Comparison of ENCODE assay signal across 24 cellular contexts in genomic region chr1:212010004-212010403, GRCh38. TPM values are rescaled to one million over a fixed set of nuclear protein-coding genes. Genes with fewer than 3 reads are reported as not detected.
DNase-seq lines count a peak whose midpoint lies in the region; ATAC-seq, FAIRE-seq and TF ChIP-seq lines count a peak whose summit lies in the region.
"Had no signal": no experiment of that assay in that cellular context is flagged by ENCODE, and none has a peak within 500 bp of the region (broad histone marks: within the 10 kb centered on the region; RNA-seq: fewer than 3 reads in every experiment).

No MANE protein-coding gene starts in this region.

- no peak; the same call in 2 of the 3 replicates for ATAC-seq in HepG2
- no peak for ATAC-seq in HG02642 (IDR thresholded peaks at IDR 0.05; ENCODE audit: poor library complexity, unreplicated experiment)
- ATAC-seq: A549 had no signal

- H3K79me2 ChIP-seq in HepG2 (ENCODE audit: insufficient read depth, low read length) = no peaks in the 10 kb centered on the region

- no peak overlapping the region for H3K4me3 ChIP-seq in HepG2 (replicated peaks in 1 of 3; ENCODE audit: insufficient read depth in 1 of 3, low read depth in 2 of 3, low read length in 3 of 3)
- H3K4me3 ChIP-seq: A549, SK-N-MC had no signal

- peaks cover 4 to 30% of the 10 kb centered on the region in 2 experiments for H3K36me3 ChIP-seq in HepG2 (replicated peaks in 1 of 2; ENCODE audit: control insufficient read depth in 1 of 2, insufficient read depth in 2 of 2, low read length in 2 of 2)

- in situ Hi-C loops in HepG2 (cut with HindIII; ENCODE audit: extremely low pct_ligation_motif_present, low pct_unique_long_range_greater_than_20kb) = no loop called here

- H3K27me3 ChIP-seq in HepG2 (ENCODE audit: control insufficient read depth in 1 of 2, insufficient read depth in 2 of 2, low read length in 2 of 2) = no peaks in the 10 kb centered on the region
- H3K27me3 ChIP-seq: BE2C had no signal

- no peak overlapping the region for H2AFZ ChIP-seq in HepG2 (ENCODE audit: low read length)

- no peak overlapping the region for H3K9ac ChIP-seq in HepG2 (ENCODE audit: insufficient read depth, low read depth, low read length)

- H4K20me1 ChIP-seq in HepG2 (ENCODE audit: insufficient read depth, low read length) = no peaks in the 10 kb centered on the region

- no peak for FAIRE-seq in HepG2 (lab: Jason Lieb, UNC)
- FAIRE-seq: HTR-8/SVneo had no signal

- H3K4me2 ChIP-seq in HepG2 (ENCODE audit: low read depth, low read length) = no peak overlapping the region
- H3K4me2 ChIP-seq: A549 had no signal

- BruUV-seq in HepG2 (replicated peaks; lab: Mats Ljungman, UMichigan) = no TSS peak

- DNase-seq in HuH-7 (ENCODE audit: low spot score) (peak; percentile 32), amniotic epithelial cell (ENCODE audit: low read depth) (peak; percentile 77), HepG2 (ENCODE audit: low spot score) (peak; percentile 17), superior temporal gyrus (ENCODE audit: extremely low spot score) (peak; percentile 45), NCI-H1417 (lab: John Stamatoyannopoulos, UW) (no peak), T-helper 1 cell (no peak)
- DNase-seq: BE2C; DMS79; H9; HFFc6; NCI-H1092 treated with DMSO at 0.1 percent for 48 hours; NCI-H2029 treated with DMSO at 0.1 percent for 48 hours; NCI-H2171; NCI-H345; NCI-H524; NCI-H774; NK-92 treated with Interleukin-12 subunit alpha and Interleukin-12 subunit beta, amount 100 ng/mL, for 24 hours; SHP77 treated with DMSO at 0.1 percent for 48 hours; SW 1271 had no signal

- 84% methylated on average over 3 of the region's 3 CpGs for WGBS in HepG2 (ENCODE audit: low lambda C conversion rate)

- TF ChIP-seq EP300 in HepG2 (IDR thresholded peaks at IDR 0.05; ENCODE audit: low read depth in 2 of 2, low read length in 2 of 2) (no peak), HepG2 (CRISPR knock-in tag; IDR thresholded peaks at IDR 0.05; ENCODE audit: borderline replicate concordance) (no peak)

- H3K27ac ChIP-seq in HepG2 (ENCODE audit: extremely low read length, insufficient read depth, low read length) = no peak overlapping the region
- H3K27ac ChIP-seq: A549, RWPE1, SK-N-MC had no signal

- H3K9me3 ChIP-seq in HepG2 (ENCODE audit: low read length) = no peaks in the 10 kb centered on the region
- H3K9me3 ChIP-seq: A549, BE2C had no signal

- TF ChIP-seq RAD21 in HepG2 (CRISPR knock-in tag; IDR thresholded peaks at IDR 0.05) = no peak

- CTCF ChIA-PET in HepG2 (lab: Yijun Ruan, JAX; ENCODE audit: low intra/inter-chr PET ratio, low total read pairs) = no interaction called here

- H3K4me1 ChIP-seq in HepG2 (ENCODE audit: insufficient read depth, low read length) = peaks cover 10% of the 10 kb centered on the region
- H3K4me1 ChIP-seq: BE2C had no signal

- TF ChIP-seq CTCF in HepG2 (CRISPR knock-in tag; IDR thresholded peaks at IDR 0.05) = no peak

- intact Hi-C loops in HepG2 (cut with micrococcal nuclease; ENCODE audit: unreplicated experiment) = no loop called here

- POLR2A ChIA-PET in HepG2 (lab: Yijun Ruan, JAX) = no interaction called here

- no peak for TF ChIP-seq POLR2A in HepG2 (IDR thresholded peaks at IDR 0.05; ENCODE audit: insufficient read depth in 1 of 2, low read depth in 2 of 2, low read length in 2 of 2)

TF ChIP-seq in HepG2, 621 proteins besides CTCF, POLR2A, EP300 and RAD21:
- TF ChIP-seq ZFP82 (CRISPR knock-in tag; IDR thresholded peaks at IDR 0.05; ENCODE audit: borderline replicate concordance) (no peak), CEBPB (IDR thresholded peaks at IDR 0.05; ENCODE audit: borderline replicate concordance, low read depth, low read length) (peak; percentile 58; the same call in 1 of the 2 replicates)

RNA-seq across cellular contexts. Expression of gene INTS7, which starts 25.4 kb away (rescaled TPM):
- 22.4 and 32.7 TPM in 2 replicates for total RNA-seq in HepG2 (2016; rRNA removed; fragmentation: Illumina TruSeq; extraction: Trizol)
- total RNA-seq in HepG2 (2016; cell fraction: cytosol; rRNA removed; fragmentation: Illumina TruSeq; extraction: Trizol; ENCODE audit: low read depth) = 4.2 and 4.8 TPM in 2 replicates
- 22.1 and 34.0 TPM in 2 replicates for total RNA-seq in HepG2 (2016; cell fraction: insoluble cytoplasmic fraction; rRNA removed; fragmentation: Illumina TruSeq; extraction: Trizol)
- 9.9 and 11.3 TPM in 2 replicates for total RNA-seq in HepG2 (2016; cell fraction: membrane; rRNA removed; fragmentation: Illumina TruSeq; extraction: Trizol)
- 27.1 and 30.4 TPM in 2 replicates for total RNA-seq in HepG2 (2016; cell fraction: nucleus; rRNA removed; fragmentation: Illumina TruSeq; extraction: Trizol)
- polyA plus RNA-seq in HepG2 (2011; rRNA removed) = 14.5 and 18.3 TPM in 2 replicates
- 6.5 and 9.6 TPM in 2 replicates for polyA plus RNA-seq in HepG2 (2011; cell fraction: cytosol; rRNA removed)
- 8.0 and 8.8 TPM in 2 replicates for polyA plus RNA-seq in HepG2 (2011; cell fraction: nucleus; rRNA removed)
- 7.8 and 9.4 TPM in 2 replicates for polyA plus RNA-seq in HepG2 (2012)
- polyA plus RNA-seq in HepG2 (2016; cell fraction: cytosol; fragmentation: Illumina TruSeq; extraction: Trizol; ENCODE audit: low read depth) = 1.9 and 2.2 TPM in 2 replicates
- polyA plus RNA-seq in HepG2 (2016; cell fraction: insoluble cytoplasmic fraction; fragmentation: Illumina TruSeq; extraction: Trizol; ENCODE audit: low read depth) = 22.8 and 24.8 TPM in 2 replicates
- polyA plus RNA-seq in HepG2 (2016; cell fraction: membrane; fragmentation: Illumina TruSeq; extraction: Trizol; ENCODE audit: low read depth) = 3.1 and 5.2 TPM in 2 replicates
- polyA plus RNA-seq in HepG2 (2016; cell fraction: nucleus; fragmentation: Illumina TruSeq; extraction: Trizol; ENCODE audit: insufficient read depth, low read depth) = 19.1 and 23.2 TPM in 2 replicates
- polyA minus RNA-seq in HepG2 (2011; rRNA and poly(A)+ RNA removed; ENCODE audit: low replicate concordance) = 67.0 and 299 TPM in 2 replicates
- polyA minus RNA-seq in HepG2 (2011; cell fraction: cytosol; rRNA and poly(A)+ RNA removed) = 12.7 and 18.3 TPM in 2 replicates
- 64.6 and 68.3 TPM in 2 replicates for polyA minus RNA-seq in HepG2 (2011; cell fraction: nucleus; rRNA and poly(A)+ RNA removed)

RNA-seq across cellular contexts. Expression of gene DTL, which starts 25.5 kb away (rescaled TPM):
- 32.8 and 43.1 TPM in 2 replicates for total RNA-seq in HepG2 (2016; rRNA removed; fragmentation: Illumina TruSeq; extraction: Trizol)
- 9.8 and 9.9 TPM in 2 replicates for total RNA-seq in HepG2 (2016; cell fraction: cytosol; rRNA removed; fragmentation: Illumina TruSeq; extraction: Trizol; ENCODE audit: low read depth)
- total RNA-seq in HepG2 (2016; cell fraction: insoluble cytoplasmic fraction; rRNA removed; fragmentation: Illumina TruSeq; extraction: Trizol) = 31.2 and 42.3 TPM in 2 replicates
- 14.6 and 16.2 TPM in 2 replicates for total RNA-seq in HepG2 (2016; cell fraction: membrane; rRNA removed; fragmentation: Illumina TruSeq; extraction: Trizol)
- total RNA-seq in HepG2 (2016; cell fraction: nucleus; rRNA removed; fragmentation: Illumina TruSeq; extraction: Trizol) = 25.2 and 27.3 TPM in 2 replicates
- polyA plus RNA-seq in HepG2 (2011; rRNA removed) = 7.1 and 10.4 TPM in 2 replicates
- polyA plus RNA-seq in HepG2 (2011; cell fraction: cytosol; rRNA removed) = 5.6 and 6.1 TPM in 2 replicates
- polyA plus RNA-seq in HepG2 (2011; cell fraction: nucleus; rRNA removed) = 3.2 and 6.0 TPM in 2 replicates
- polyA plus RNA-seq in HepG2 (2012) = 5.1 and 6.2 TPM in 2 replicates
- polyA plus RNA-seq in HepG2 (2016; cell fraction: cytosol; fragmentation: Illumina TruSeq; extraction: Trizol; ENCODE audit: low read depth) = 1.0 and 1.2 TPM in 2 replicates
- 30.8 and 31.0 TPM in 2 replicates for polyA plus RNA-seq in HepG2 (2016; cell fraction: insoluble cytoplasmic fraction; fragmentation: Illumina TruSeq; extraction: Trizol; ENCODE audit: low read depth)
- 2.9 and 3.6 TPM in 2 replicates for polyA plus RNA-seq in HepG2 (2016; cell fraction: membrane; fragmentation: Illumina TruSeq; extraction: Trizol; ENCODE audit: low read depth)
- 15.1 and 18.2 TPM in 2 replicates for polyA plus RNA-seq in HepG2 (2016; cell fraction: nucleus; fragmentation: Illumina TruSeq; extraction: Trizol; ENCODE audit: insufficient read depth, low read depth)
- 17.8 and 144 TPM in 2 replicates for polyA minus RNA-seq in HepG2 (2011; rRNA and poly(A)+ RNA removed; ENCODE audit: low replicate concordance)
- 7.4 and 11.3 TPM in 2 replicates for polyA minus RNA-seq in HepG2 (2011; cell fraction: cytosol; rRNA and poly(A)+ RNA removed)
- 13.7 and 18.0 TPM in 2 replicates for polyA minus RNA-seq in HepG2 (2011; cell fraction: nucleus; rRNA and poly(A)+ RNA removed)

Comparison
In these comparisons a context has a peak if more than half of its experiments do, and no peak if none do; other contexts are left out.
1. DNase-seq: peak in HuH-7 (single experiment), amniotic epithelial cell (single experiment), HepG2 (single experiment) and superior temporal gyrus (single experiment); none in NCI-H1417 (0 of 3) and T-helper 1 cell (0 of 5).